1 cellular context compared by ENCODE assay signal in genomic region chr5:69234457-69235268, GRCh38.
A peak's percentile ranks its signal among the peaks of the same experiment; 100 is the strongest.
TF ChIP-seq lines count a peak whose summit lies in the region.

Gene CDK7 (plus strand): TSS chr5:69234886. CDS start chr5:69234976, 90 bp downstream.

TF ChIP-seq in HEK293, 187 proteins besides CTCF, POLR2A, EP300 and RAD21 (continued from another document):
- peak; percentile 91 for TF ChIP-seq ZSCAN5A (tag by site-specific recombination; IDR thresholded peaks at IDR 0.05)
- TF ChIP-seq GLIS1 (tag by site-specific recombination; IDR thresholded peaks at IDR 0.05) = 0 out of 2 replicates have a peak, but pooled peaks have one; percentile 21
- 0 out of 2 replicates have a peak, but pooled peaks have one; percentile 35 for TF ChIP-seq ZNF843 (tag by site-specific recombination; IDR thresholded peaks at IDR 0.05)
- TF ChIP-seq ZFP3 (tag by site-specific recombination; IDR thresholded peaks at IDR 0.05; ENCODE audit: low read depth) = no peak
- peak; percentile 60 for TF ChIP-seq PATZ1 (tag by site-specific recombination; IDR thresholded peaks at IDR 0.05)
- peak; percentile 45; the same call in 1 of the 2 replicates for TF ChIP-seq ZNF449 (tag by site-specific recombination; IDR thresholded peaks at IDR 0.05)
